Comparison of ENCODE assay signal across 8 cellular contexts in genomic region chr11:88016392-88017020, GRCh38.
DNase-seq lines count a peak whose midpoint lies in the region; ATAC-seq and TF ChIP-seq lines count a peak whose summit lies in the region.

No MANE protein-coding gene starts in this region.

- no peaks in the 10 kb centered on the region for H3K4me1 ChIP-seq in CD8-positive, alpha-beta T cell (ENCODE audit: insufficient read depth, low read length)

- no peak overlapping the region for H3K4me3 ChIP-seq in CD8-positive, alpha-beta T cell (ENCODE audit: low read depth, low read length)

- no peaks in the 10 kb centered on the region for H3K36me3 ChIP-seq in CD8-positive, alpha-beta T cell (ENCODE audit: insufficient read depth, low read length)

- H3K27me3 ChIP-seq in CD8-positive, alpha-beta T cell (ENCODE audit: insufficient read depth, low read length) = no peaks in the 10 kb centered on the region

- no peaks in the 10 kb centered on the region for H3K27me3 Mint-ChIP-seq in CD8-positive, alpha-beta T cell (ENCODE audit: low read depth)
- H3K27me3 Mint-ChIP-seq in activated CD4-positive, alpha-beta T cell treated with anti-CD3 and anti-CD28 coated beads, Interleukin-2, amount 10 ng/mL, durations not matched to agents 24 days and 14 days = no peaks in the 10 kb centered on the region
- no peaks in the 10 kb centered on the region for H3K27me3 Mint-ChIP-seq in endothelial cell (ENCODE audit: unreplicated experiment)

- peak; percentile 40 for ATAC-seq in CD8-positive, alpha-beta T cell
- peak; percentile 89 for ATAC-seq in GM19395 (IDR thresholded peaks at IDR 0.05; ENCODE audit: unreplicated experiment)
- ATAC-seq in HG03520 (IDR thresholded peaks at IDR 0.05; ENCODE audit: unreplicated experiment) = peak; percentile 84

- H3K4me3 Mint-ChIP-seq in CD8-positive, alpha-beta T cell = no peak overlapping the region
- H3K4me3 Mint-ChIP-seq in activated CD4-positive, alpha-beta T cell treated with anti-CD3 and anti-CD28 coated beads, Interleukin-2, amount 10 ng/mL, durations not matched to agents 24 days and 14 days = no peak overlapping the region
- no peak overlapping the region for H3K4me3 Mint-ChIP-seq in endothelial cell (ENCODE audit: unreplicated experiment)

- POLR2A ChIA-PET in CD8-positive, alpha-beta T cell (lab: Charles Lee) = no interaction called here

- intact Hi-C loops in CD8-positive, alpha-beta T cell (cut with DNase I, micrococcal nuclease) = loop anchor here (1.0 kb wide), 1 partner anchor 528 kb away; no protein-coding TSS in a partner anchor
- intact Hi-C loops in activated CD4-positive, alpha-beta T cell treated with anti-CD3 and anti-CD28 coated beads, Interleukin-2, amount 10 ng/mL, durations not matched to agents 24 days and 14 days (cut with micrococcal nuclease) = loop anchor here (1.0 kb wide), 2 partner anchors 528 to 536 kb away; no protein-coding TSS in a partner anchor

- no peaks in the 10 kb centered on the region for H3K4me1 Mint-ChIP-seq in CD8-positive, alpha-beta T cell (ENCODE audit: low read depth)
- no peaks in the 10 kb centered on the region for H3K4me1 Mint-ChIP-seq in activated CD4-positive, alpha-beta T cell treated with anti-CD3 and anti-CD28 coated beads, Interleukin-2, amount 10 ng/mL, durations not matched to agents 24 days and 14 days
- H3K4me1 Mint-ChIP-seq in endothelial cell (ENCODE audit: unreplicated experiment) = peaks cover 7% of the 10 kb centered on the region

- no peak overlapping the region for H3K27ac ChIP-seq in CD8-positive, alpha-beta T cell (ENCODE audit: low read depth, low read length)

- H3K27ac Mint-ChIP-seq in CD8-positive, alpha-beta T cell = no peak overlapping the region
- H3K27ac Mint-ChIP-seq in activated CD4-positive, alpha-beta T cell treated with anti-CD3 and anti-CD28 coated beads, Interleukin-2, amount 10 ng/mL, durations not matched to agents 24 days and 14 days = no peak overlapping the region
- no peak overlapping the region for H3K27ac Mint-ChIP-seq in endothelial cell (ENCODE audit: unreplicated experiment)

- H3K9me3 Mint-ChIP-seq in CD8-positive, alpha-beta T cell = no peaks in the 10 kb centered on the region
- H3K9me3 Mint-ChIP-seq in activated CD4-positive, alpha-beta T cell treated with anti-CD3 and anti-CD28 coated beads, Interleukin-2, amount 10 ng/mL, durations not matched to agents 24 days and 14 days = no peaks in the 10 kb centered on the region
- H3K9me3 Mint-ChIP-seq in endothelial cell (ENCODE audit: unreplicated experiment) = no peaks in the 10 kb centered on the region

- no peaks in the 10 kb centered on the region for H3K9me3 ChIP-seq in CD8-positive, alpha-beta T cell (ENCODE audit: low read length)

- CTCF ChIA-PET in CD8-positive, alpha-beta T cell (lab: Charles Lee) = interaction anchor here (0.6 to 5.2 kb wide), 29 partner anchors 9 to 883 kb away, joined by 3 to 68 read pairs (median 3); no protein-coding TSS in a partner anchor

- DNase-seq in CD8-positive, alpha-beta T cell = peak in 6 of 7 experiments; percentile 17 to 56 (median 49)
- DNase-seq in NCI-H526 treated with DMSO at 0.1 percent for 48 hours (lab: John Stamatoyannopoulos, UW) (peak; percentile 82), endothelial cell (ENCODE audit: low spot score) (peak; percentile 64), myocyte (ENCODE audit: low read depth) (peak; percentile 72)
- peak; percentile 85 for DNase-seq in activated CD4-positive, alpha-beta T cell treated with anti-CD3 and anti-CD28 coated beads, Interleukin-2, amount 10 ng/mL, durations not matched to agents 24 days and 14 days
- DNase-seq in stimulated activated naive CD4-positive, alpha-beta T cell (lab: John Stamatoyannopoulos, UW) = peak; percentile 1 to 42 (median 31)

- TF ChIP-seq CTCF in CD8-positive, alpha-beta T cell (IDR thresholded peaks at IDR 0.05) = peak; percentile 66
- peak; percentile 72 for TF ChIP-seq CTCF in endothelial cell (IDR thresholded peaks at IDR 0.05; ENCODE audit: unreplicated experiment)

- H3K36me3 Mint-ChIP-seq in CD8-positive, alpha-beta T cell = no peaks in the 10 kb centered on the region
- no peaks in the 10 kb centered on the region for H3K36me3 Mint-ChIP-seq in activated CD4-positive, alpha-beta T cell treated with anti-CD3 and anti-CD28 coated beads, Interleukin-2, amount 10 ng/mL, durations not matched to agents 24 days and 14 days (ENCODE audit: low read depth)
- no peaks in the 10 kb centered on the region for H3K36me3 Mint-ChIP-seq in endothelial cell (ENCODE audit: low read depth, unreplicated experiment)

Comparison
In these comparisons a context has a peak if more than half of its experiments do, and no peak if none do; other contexts are left out.
1. DNase-seq: peak in every context shown above with its lines; median percentile 85 in activated CD4-positive, alpha-beta T cell treated with anti-CD3 and anti-CD28 coated beads, Interleukin-2, amount 10 ng/mL, durations not matched to agents 24 days and 14 days; 82 in NCI-H526 treated with DMSO at 0.1 percent for 48 hours; 72 in myocyte; 64 in endothelial cell; 49 in CD8-positive, alpha-beta T cell; 31 in stimulated activated naive CD4-positive, alpha-beta T cell.